ENCODE assay signal across 9 cellular contexts in genomic region chrX:20116087-20116574, GRCh38. TPM values are rescaled to one million over a fixed set of nuclear protein-coding genes. Genes with fewer than 3 reads are reported as not detected.
A peak's percentile ranks its signal among the peaks of the same experiment; 100 is the strongest.
DNase-seq lines count a peak whose midpoint lies in the region; ATAC-seq and TF ChIP-seq lines count a peak whose summit lies in the region.
"Had no signal": no experiment of that assay in that cellular context is flagged by ENCODE, and none has a peak within 500 bp of the region (broad histone marks: within the 10 kb centered on the region; RNA-seq: fewer than 3 reads in every experiment).

No MANE protein-coding gene starts in this region.

- H3K4me1 Mint-ChIP-seq in CD4-positive, alpha-beta memory T cell, result peaks cover 0 to 15% (median 2%) of the 10 kb centered on the region in 4 donors
- peaks cover 0 to 5% of the 10 kb centered on the region in 2 donors for H3K4me1 Mint-ChIP-seq in natural killer cell

- H3K4me1 ChIP-seq in CD4-positive, alpha-beta memory T cell (ENCODE audit: insufficient read depth, low read length), result no peaks in the 10 kb centered on the region
- peaks cover 6% of the 10 kb centered on the region for H3K4me1 ChIP-seq in ovary (ENCODE audit: insufficient read depth)

- peak overlapping the region; percentile 10 to 61 (median 44) for H3K4me3 Mint-ChIP-seq in CD4-positive, alpha-beta memory T cell
- H3K4me3 Mint-ChIP-seq in natural killer cell, result no peak overlapping the region

- no peak overlapping the region for H3K27ac ChIP-seq in CD4-positive, alpha-beta memory T cell (ENCODE audit: low read depth, low read length)
- no peak overlapping the region for H3K27ac ChIP-seq in ovary

- no peaks in the 10 kb centered on the region for H3K9me3 ChIP-seq in CD4-positive, alpha-beta memory T cell (ENCODE audit: control insufficient read depth in 1 of 2, low read length in 2 of 2)
- H3K9me3 ChIP-seq in ovary, result no peaks in the 10 kb centered on the region

- no peaks in the 10 kb centered on the region for H3K27me3 ChIP-seq in CD4-positive, alpha-beta memory T cell (ENCODE audit: insufficient read depth, low read length)
- no peaks in the 10 kb centered on the region for H3K27me3 ChIP-seq in ovary

- WGBS in ovary, 3 donors, result 23 to 46% (median 38%) methylated on average over 41 to 47 of the region's 47 CpGs

- peaks cover 2 to 8% of the 10 kb centered on the region in 2 donors for H3K27me3 Mint-ChIP-seq in CD4-positive, alpha-beta memory T cell
- H3K27me3 Mint-ChIP-seq in natural killer cell (ENCODE audit: low read depth in 2 of 2), result peaks cover 14 to 19% of the 10 kb centered on the region in 2 donors

- ATAC-seq in natural killer cell (no peak), GM18520 (IDR thresholded peaks at IDR 0.05; ENCODE audit: unreplicated experiment) (no peak), HG02870 (IDR thresholded peaks at IDR 0.05; ENCODE audit: unreplicated experiment) (no peak)

- H3K4me3 ChIP-seq in CD4-positive, alpha-beta memory T cell (ENCODE audit: low read length in 2 of 2), result no peak overlapping the region
- H3K4me3 ChIP-seq in epithelial cell of esophagus (ENCODE audit: low read length), result peak overlapping the region; percentile 35
- H3K4me3 ChIP-seq in ovary, result peak overlapping the region; percentile 19

- DNase-seq in CD4-positive, alpha-beta memory T cell, result no peak
- DNase-seq in NCI-H1092 treated with DMSO at 0.1 percent for 48 hours (lab: John Stamatoyannopoulos, UW), result peak; percentile 36
- no peak for DNase-seq in epithelial cell of esophagus (ENCODE audit: low read depth)
- no peak for DNase-seq in ovary
- no peak for DNase-seq in natural killer cell
- no peak for DNase-seq in ureter (ENCODE audit: low spot score)
- DNase-seq: NCI-H1694 treated with DMSO at 0.1 percent for 48 hours had no signal

- H3K9me3 Mint-ChIP-seq in CD4-positive, alpha-beta memory T cell, result no peaks in the 10 kb centered on the region
- no peaks in the 10 kb centered on the region for H3K9me3 Mint-ChIP-seq in natural killer cell

- TF ChIP-seq POLR2A in ovary (IDR thresholded peaks at IDR 0.05), result no peak

- TF ChIP-seq CTCF in epithelial cell of esophagus (IDR thresholded peaks at IDR 0.05; ENCODE audit: insufficient read depth, low read depth, low read length, missing control alignments) (no peak), ovary (IDR thresholded peaks at IDR 0.05) (no peak), natural killer cell (IDR thresholded peaks at IDR 0.05) (no peak)

- peaks cover 0 to 6% of the 10 kb centered on the region in 2 donors for H3K36me3 Mint-ChIP-seq in CD4-positive, alpha-beta memory T cell
- no peaks in the 10 kb centered on the region for H3K36me3 Mint-ChIP-seq in natural killer cell

- no peak overlapping the region for H3K27ac Mint-ChIP-seq in CD4-positive, alpha-beta memory T cell
- no peak overlapping the region for H3K27ac Mint-ChIP-seq in natural killer cell

- no peaks in the 10 kb centered on the region for H3K36me3 ChIP-seq in CD4-positive, alpha-beta memory T cell (ENCODE audit: insufficient read depth, low read length)
- H3K36me3 ChIP-seq in ovary, result no peaks in the 10 kb centered on the region

- no peak for TF ChIP-seq EP300 in ovary (IDR thresholded peaks at IDR 0.05)

- POLR2A ChIA-PET in CD4-positive, alpha-beta memory T cell (lab: Charles Lee; ENCODE audit: partially characterized antibody), result no interaction called here

- CTCF ChIA-PET in CD4-positive, alpha-beta memory T cell (lab: Charles Lee; ENCODE audit: partially characterized antibody), result no interaction called here

- intact Hi-C loops in CD4-positive, alpha-beta memory T cell (cut with micrococcal nuclease), result no loop called here
- intact Hi-C loops in ovary (cut with DNase I), result no loop called here
- intact Hi-C loops in natural killer cell (cut with micrococcal nuclease), result no loop called here

RNA-seq across cellular contexts. Expression of gene MAP7D2, which starts 0.6 kb away (rescaled TPM):
- total RNA-seq in CD4-positive, alpha-beta memory T cell, result under 1 TPM in 1 of 2 experiments, not detected in 1; 0.17 TPM
- polyA plus RNA-seq in CD4-positive, alpha-beta memory T cell, result under 1 TPM in 1 of 2 donors, not detected in 1; 0.14 TPM
- total RNA-seq in ovary (1 to 10 TPM in 2 of 7 donors, under 1 TPM in 5; 0.12 to 1.3 (median 0.27) TPM), natural killer cell (1 to 10 TPM in 1 of 3 donors, under 1 TPM in 1, not detected in 1; 0.09 to 1.5 TPM), ureter (1.2 TPM)
- 1 to 10 TPM in 1 of 2 donors, under 1 TPM in 1; 0.62 to 1.7 TPM for polyA plus RNA-seq in ovary

RNA-seq across cellular contexts. Expression of gene EIF1AX, which starts 25.5 kb away (rescaled TPM):
- 10 to 100 TPM; 61.1 to 62.4 TPM for total RNA-seq in CD4-positive, alpha-beta memory T cell
- polyA plus RNA-seq in CD4-positive, alpha-beta memory T cell, result 100 to 1,000 TPM in 1 of 2 donors, 10 to 100 TPM in 1; 84.9 to 122 TPM
- total RNA-seq in ovary (100 to 1,000 TPM in 5 of 7 donors, 10 to 100 TPM in 2; 67.1 to 151 (median 112) TPM), natural killer cell (10 to 100 TPM; 31.6 to 57.2 (median 31.7) TPM), ureter (77.1 TPM)
- polyA plus RNA-seq in ovary, result 10 to 100 TPM; 52.8 to 54.6 TPM

Comparison
In these comparisons a context has a peak if more than half of its experiments do, and no peak if none do; other contexts are left out.
1. H3K4me3 ChIP-seq: peak in epithelial cell of esophagus (single experiment) and ovary (single experiment); none in CD4-positive, alpha-beta memory T cell (0 of 2).